ENCODE assay signal across 9 cellular contexts in genomic region chr1:185693654-185694053, GRCh38. TPM values are rescaled to one million over a fixed set of nuclear protein-coding genes. Genes with fewer than 3 reads are reported as not detected.
A peak's percentile ranks its signal among the peaks of the same experiment; 100 is the strongest.
DNase-seq lines count a peak whose midpoint lies in the region; ATAC-seq and TF ChIP-seq lines count a peak whose summit lies in the region.
"Had no signal": no experiment of that assay in that cellular context is flagged by ENCODE, and none has a peak within 500 bp of the region (broad histone marks: within the 10 kb centered on the region; RNA-seq: fewer than 3 reads in every experiment).

No MANE protein-coding gene starts in this region.

- H3K4me3 ChIP-seq in vagina (no peak overlapping the region), brain microvascular endothelial cell (ENCODE audit: low read depth, low read length) (no peak overlapping the region)
- H3K4me3 ChIP-seq: SJSA1 had no signal

- H3K36me3 Mint-ChIP-seq in T-cell (no peaks in the 10 kb centered on the region), naive B cell (peaks cover 16 to 18% of the 10 kb centered on the region in 2 donors)

- in situ Hi-C loops in brain microvascular endothelial cell (cut with HindIII; ENCODE audit: low pct_ligation_motif_present, low sequenced_read_pairs): no loop called here

- H3K27ac Mint-ChIP-seq in T-cell (peak overlapping the region; percentile 94 to 96), naive B cell (peak overlapping the region; percentile 97 to 99 (median 98))

- intact Hi-C loops in vagina (cut with DNase I): no loop called here

- TF ChIP-seq CTCF in vagina (IDR thresholded peaks at IDR 0.05) (no peak), brain microvascular endothelial cell (IDR thresholded peaks at IDR 0.05; ENCODE audit: low read depth, low read length, missing control alignments) (no peak)

- H3K36me3 ChIP-seq in vagina (no peaks in the 10 kb centered on the region), brain microvascular endothelial cell (replicated peaks) (no peaks in the 10 kb centered on the region)
- H3K36me3 ChIP-seq: SJSA1 had no signal

- DNase-seq in T-cell: no peak
- DNase-seq in naive B cell: no peak
- no peak for DNase-seq in SHP77 (lab: John Stamatoyannopoulos, UW)
- no peak for DNase-seq in vagina (ENCODE audit: extremely low spot score in 2 of 2)
- no peak for DNase-seq in NCI-H1436 treated with DMSO at 0.1 percent for 48 hours (lab: John Stamatoyannopoulos, UW)
- no peak for DNase-seq in brain microvascular endothelial cell

- POLR2A ChIA-PET in T-cell (lab: Charles Lee): interaction anchor here (0.5 to 0.6 kb wide), 2 partner anchors 387 to 851 kb away, joined by 3 to 6 read pairs; no protein-coding TSS in a partner anchor

- H3K27ac ChIP-seq in vagina: no peak overlapping the region
- no peak overlapping the region for H3K27ac ChIP-seq in brain microvascular endothelial cell
- H3K27ac ChIP-seq: SJSA1 had no signal

- ATAC-seq in GM18505 (IDR thresholded peaks at IDR 0.05; ENCODE audit: unreplicated experiment) (peak; percentile 25), HG02571 (IDR thresholded peaks at IDR 0.05; ENCODE audit: unreplicated experiment) (peak; percentile 23), T-cell (replicated peaks in 1 of 4) (peak in 2 of 4 experiments; percentile 8 to 10), naive B cell (ENCODE audit: low read depth in 2 of 2) (no peak)

- H3K27me3 Mint-ChIP-seq in T-cell (peaks cover 0 to 2% of the 10 kb centered on the region in 2 donors), naive B cell (peaks cover 19 to 27% (median 27%) of the 10 kb centered on the region in 3 donors)

- no peak for TF ChIP-seq POLR2A in GM18505 (IDR thresholded peaks at IDR 0.05; ENCODE audit: borderline replicate concordance, extremely low read depth, insufficient read depth, insufficient read length)
- no peak for TF ChIP-seq POLR2A in vagina (IDR thresholded peaks at IDR 0.05)

- H3K27me3 ChIP-seq in vagina (no peaks in the 10 kb centered on the region), brain microvascular endothelial cell (replicated peaks) (no peaks in the 10 kb centered on the region)
- H3K27me3 ChIP-seq: SJSA1 had no signal

- H3K9me3 ChIP-seq in vagina: no peaks in the 10 kb centered on the region
- H3K9me3 ChIP-seq: SJSA1 had no signal

- CTCF ChIA-PET in T-cell (lab: Charles Lee): interaction anchor here (1.1 to 1.7 kb wide), 4 partner anchors 13 to 888 kb away, joined by 4 to 11 read pairs (median 7); partner anchors contain the start of gene IVNS1ABP (in 1 of the 2)

- H3K4me1 Mint-ChIP-seq in T-cell: peaks cover 19 to 23% (median 21%) of the 10 kb centered on the region in 3 donors
- H3K4me1 Mint-ChIP-seq in naive B cell: peaks cover 12 to 22% (median 13%) of the 10 kb centered on the region in 3 donors

- no peaks in the 10 kb centered on the region for H3K4me1 ChIP-seq in vagina
- H3K4me1 ChIP-seq: SJSA1 had no signal

- peak overlapping the region; percentile 73 to 82 (median 80) for H3K4me3 Mint-ChIP-seq in T-cell
- H3K4me3 Mint-ChIP-seq in naive B cell: peak overlapping the region; percentile 74 to 91 (median 82)

- H3K9me3 Mint-ChIP-seq in T-cell: no peaks in the 10 kb centered on the region
- peaks cover 0 to 18% (median 10%) of the 10 kb centered on the region in 7 donors for H3K9me3 Mint-ChIP-seq in naive B cell

RNA-seq across cellular contexts. Expression of gene HMCN1, which starts 40.5 kb away (rescaled TPM):
- total RNA-seq in T-cell (under 1 TPM; 0.05 to 0.23 (median 0.16) TPM), vagina (10.6 TPM)
- polyA plus RNA-seq in naive B cell (ENCODE audit: low read depth in 6 of 6): under 1 TPM in 1 of 6 donors, not detected in 5; 0.01 TPM

Comparison
In these comparisons a context has a peak if more than half of its experiments do, and no peak if none do; other contexts are left out.
1. ATAC-seq: peak in GM18505 (single experiment) and HG02571 (single experiment); none in naive B cell (0 of 2).